10 cellular contexts compared by ENCODE assay signal in genomic region chr10:3045471-3046209, GRCh38. TPM values are rescaled to one million over a fixed set of nuclear protein-coding genes. Genes with fewer than 3 reads are reported as not detected.
A peak's percentile ranks its signal among the peaks of the same experiment; 100 is the strongest.
DNase-seq lines count a peak whose midpoint lies in the region; ATAC-seq, FAIRE-seq and TF ChIP-seq lines count a peak whose summit lies in the region.
"Had no signal": no experiment of that assay in that cellular context is flagged by ENCODE, and none has a peak within 500 bp of the region (broad histone marks: within the 10 kb centered on the region; RNA-seq: fewer than 3 reads in every experiment).

No MANE protein-coding gene starts in this region.

- H2BK12ac ChIP-seq in H1 (ENCODE audit: low read depth, low read length) = peak overlapping the region; percentile 96

- CTCF ChIA-PET in H1 (lab: Charles Lee; ENCODE audit: partially characterized antibody) = interaction anchor here (0.7 to 4.9 kb wide), 9 partner anchors 9 to 1330 kb away, joined by 3 to 94 read pairs (median 3); no protein-coding TSS in a partner anchor

- H3K79me2 ChIP-seq in H1 (ENCODE audit: control insufficient read depth in 1 of 2, insufficient read depth in 2 of 2, low read length in 2 of 2) = no peaks in the 10 kb centered on the region

- H3K4me1 ChIP-seq in H1 (replicated peaks in 1 of 4; ENCODE audit: control insufficient read depth in 3 of 4, insufficient read depth in 4 of 4, low read length in 3 of 4) = peaks cover 0 to 21% (median 11%) of the 10 kb centered on the region in 4 experiments; a peak in 5 of 7 replicates
- H3K4me1 ChIP-seq in transverse colon = peaks cover 8 to 20% (median 12%) of the 10 kb centered on the region in 4 donors

- no peaks in the 10 kb centered on the region for H4K20me1 ChIP-seq in H1 (replicated peaks in 1 of 2; ENCODE audit: control insufficient read depth in 1 of 2, insufficient read depth in 2 of 2, low read length in 2 of 2)

- H3K9me3 ChIP-seq in H1 (ENCODE audit: insufficient read depth in 2 of 2, low read depth in 1 of 2, low read length in 1 of 2) = peaks cover 0 to 6% of the 10 kb centered on the region in 2 experiments; a peak in 2 of 4 replicates
- H3K9me3 ChIP-seq in transverse colon = no peaks in the 10 kb centered on the region

- no peaks in the 10 kb centered on the region for H3K36me3 ChIP-seq in H1 (ENCODE audit: control insufficient read depth in 2 of 4, insufficient read depth in 4 of 4, low read length in 3 of 4)
- no peaks in the 10 kb centered on the region for H3K36me3 ChIP-seq in transverse colon

- ATAC-seq in left lobe of liver = peak; percentile 17
- ATAC-seq in HG02678 (IDR thresholded peaks at IDR 0.05; ENCODE audit: unreplicated experiment) = no peak
- ATAC-seq in GM18505 (IDR thresholded peaks at IDR 0.05; ENCODE audit: unreplicated experiment) = no peak

- H2AK5ac ChIP-seq in H1 (ENCODE audit: low read depth, low read length) = peak overlapping the region; percentile 13; the same call in 1 of the 2 replicates

- H3K9ac ChIP-seq in H1 (replicated peaks in 1 of 4; ENCODE audit: extremely low read depth in 1 of 4, low read depth in 3 of 4, low read length in 3 of 4) = no peak overlapping the region

- H3K27ac ChIP-seq in H1 (ENCODE audit: low read depth, low read length) (no peak overlapping the region), transverse colon (peak overlapping the region; percentile 47 to 69 (median 57))
- H3K27ac ChIP-seq: 22Rv1 had no signal

- peak; percentile 34 for DNase-seq in DMS53 (lab: John Stamatoyannopoulos, UW)
- no peak for DNase-seq in DMS53 treated with DMSO at 0.1 percent for 48 hours (lab: John Stamatoyannopoulos, UW; ENCODE audit: unreplicated experiment)
- peak; percentile 54 to 63 for DNase-seq in H1 (ENCODE audit: low read depth in 1 of 2, low spot score in 2 of 2)
- no peak for DNase-seq in left lobe of liver (ENCODE audit: low spot score)
- DNase-seq in transverse colon = peak; percentile 37
- no peak for DNase-seq in NCI-H748 treated with DMSO at 0.1 percent for 48 hours (lab: John Stamatoyannopoulos, UW)

- TF ChIP-seq POLR2A in H1 (IDR thresholded peaks at IDR 0.05; ENCODE audit: control extremely low read depth in 1 of 2, low read depth in 2 of 2, low read length in 2 of 2) = no peak; a peak in 1 of 3 replicates
- TF ChIP-seq POLR2A in transverse colon (IDR thresholded peaks at IDR 0.05) = no peak
- no peak for TF ChIP-seq POLR2A in GM18505 (IDR thresholded peaks at IDR 0.05; ENCODE audit: borderline replicate concordance, extremely low read depth, insufficient read depth, insufficient read length)

- H3K23ac ChIP-seq in H1 (ENCODE audit: insufficient read length) = no peak overlapping the region

- H3K56ac ChIP-seq in H1 (replicated peaks; ENCODE audit: insufficient read length, low read depth, low read length) = no peak overlapping the region

- H3K4me3 ChIP-seq in H1 (ENCODE audit: extremely low read depth in 1 of 4, insufficient read depth in 2 of 4, low read depth in 3 of 4, low read length in 4 of 4) = no peak overlapping the region
- H3K4me3 ChIP-seq in transverse colon = no peak overlapping the region

- intact Hi-C loops in transverse colon (cut with DNase I; ENCODE audit: low total_unique reads) = loop anchor here (10.0 kb wide), 1 partner anchor 111 kb away; no protein-coding TSS in a partner anchor

- TF ChIP-seq EP300 in H1 (IDR thresholded peaks at IDR 0.05; ENCODE audit: borderline replicate concordance in 1 of 2, low read depth in 2 of 2, low read length in 2 of 2) (0 out of 3 replicates have a peak, but pooled peaks of 1 of the 2 experiments have one; percentile 75), transverse colon (IDR thresholded peaks at IDR 0.05; ENCODE audit: low read depth) (no peak)

- peaks cover 2% of the 10 kb centered on the region; the same call in 1 of the 2 replicates for H3K23me2 ChIP-seq in H1 (ENCODE audit: low read depth, low read length)

- peak overlapping the region; percentile 95; the same call in 1 of the 2 replicates for H2BK15ac ChIP-seq in H1 (ENCODE audit: low read length)

- no peaks in the 10 kb centered on the region for H3K79me1 ChIP-seq in H1 (ENCODE audit: low read depth, low read length)

- POLR2A ChIA-PET in H1 (lab: Charles Lee; ENCODE audit: partially characterized antibody) = no interaction called here

- in situ Hi-C loops in transverse colon (cut with MboI; ENCODE audit: low pct_ligation_motif_present in 1 of 4, low pct_unique_long_range_greater_than_20kb in 1 of 4, low sequenced_read_pairs in 3 of 4) = loop anchor here in 3 of 4 donors (10.0 to 25.0 kb wide), 2 partner anchors 108 to 111 kb away; no protein-coding TSS in a partner anchor

- no peak overlapping the region for H4K5ac ChIP-seq in H1 (ENCODE audit: insufficient read length, low read depth, low read length)

- TF ChIP-seq RAD21 in H1 (IDR thresholded peaks at IDR 0.05 in 1 of 2, conservative IDR thresholded peaks at IDR 0.05 in 1 of 2; ENCODE audit: low read depth in 2 of 2, low read length in 2 of 2) = peak; percentile 29; a peak in 2 of 4 replicates

- H3K18ac ChIP-seq in H1 (ENCODE audit: extremely low read depth, low read length) = peak overlapping the region; percentile 90

- H4K8ac ChIP-seq in H1 (ENCODE audit: extremely low read depth, insufficient read depth, low read length) = no peak overlapping the region; the same call in 1 of the 2 replicates

- H3K14ac ChIP-seq in H1 (ENCODE audit: insufficient read length) = no peak overlapping the region

- H2BK20ac ChIP-seq in H1 (ENCODE audit: low read length) = peak overlapping the region; percentile 80; the same call in 1 of the 2 replicates

- FAIRE-seq in H1 (lab: Jason Lieb, UNC) = no peak
- FAIRE-seq: urothelium cell line had no signal

- peak overlapping the region; percentile 65 for H2BK120ac ChIP-seq in H1 (replicated peaks; ENCODE audit: low read depth, low read length)

- no peak overlapping the region for H3K4ac ChIP-seq in H1 (replicated peaks; ENCODE audit: insufficient read length, low read depth, low read length)

- H2BK5ac ChIP-seq in H1 (ENCODE audit: low read depth, low read length) = peak overlapping the region; percentile 78; the same call in 1 of the 2 replicates

- H3K27me3 ChIP-seq in H1 (replicated peaks in 1 of 4; ENCODE audit: control insufficient read depth in 3 of 4, extremely low read depth in 1 of 4, insufficient read depth in 3 of 4, low read length in 3 of 4) (no peaks in the 10 kb centered on the region), transverse colon (no peaks in the 10 kb centered on the region)

- 56% methylated on average over 8 of the region's 11 CpGs; no CpG with 5 or more reads in 1 of the 2 experiments for WGBS in H1 (ENCODE audit: extremely low coverage in 1 of 2, insufficient coverage in 1 of 2, insufficient read length in 1 of 2, insufficient replicate concordance in 2 of 2, low coverage in 1 of 2, low lambda C conversion rate in 2 of 2, missing lambda C conversion rate in 1 of 2), 2 experiments
- 32 to 51% methylated on average over 3 to 10 of the region's 11 CpGs for WGBS in transverse colon (ENCODE audit: low coverage in 1 of 2), 2 donors

- TF ChIP-seq CTCF in H1 (IDR thresholded peaks at IDR 0.05; ENCODE audit: control extremely low read depth in 1 of 3, insufficient read depth in 1 of 3, low read depth in 1 of 3, low read length in 3 of 3) = peak; percentile 23 to 41 (median 29); a peak in 3 of 4 replicates
- TF ChIP-seq CTCF in transverse colon (IDR thresholded peaks at IDR 0.05) = peak in 3 of 5 experiments; percentile 11 to 19 (median 12)

- peak overlapping the region; percentile 46; the same call in 1 of the 2 replicates for H2AFZ ChIP-seq in H1 (ENCODE audit: low read length)

- peak overlapping the region in 1 of 2 experiments; percentile 31; a peak in 2 of 4 replicates for H3K4me2 ChIP-seq in H1 (ENCODE audit: insufficient read depth in 1 of 2, low read depth in 2 of 2, low read length in 2 of 2)

- H4K91ac ChIP-seq in H1 (replicated peaks; ENCODE audit: insufficient read length, low read length) = peak overlapping the region; percentile 56

TF ChIP-seq in H1, 55 proteins besides CTCF, POLR2A, EP300 and RAD21 (continues in another document):
- TF ChIP-seq TBP (IDR thresholded peaks at IDR 0.05; ENCODE audit: low read depth, low read length) (no peak; the same call in 1 of the 2 replicates), SRF (IDR thresholded peaks at IDR 0.05; ENCODE audit: low read depth, low read length) (peak; percentile 85), MAFK (IDR thresholded peaks at IDR 0.05; ENCODE audit: low read depth, low read length) (peak; percentile 75; the same call in 1 of the 2 replicates), SP2 (IDR thresholded peaks at IDR 0.05; ENCODE audit: low read length) (no peak), BCL11A (IDR thresholded peaks at IDR 0.05; ENCODE audit: low read depth in 2 of 2, low read length in 2 of 2) (no peak), TCF12 (IDR thresholded peaks at IDR 0.05; ENCODE audit: low read depth, low read length) (no peak), POLR2AphosphoS5 (IDR thresholded peaks at IDR 0.05; ENCODE audit: low read depth, low read length) (peak; percentile 13; the same call in 1 of the 2 replicates), CHD2 (IDR thresholded peaks at IDR 0.05; ENCODE audit: low read length) (no peak), GTF2F1 (IDR thresholded peaks at IDR 0.05; ENCODE audit: borderline replicate concordance, low read depth, low read length) (no peak), TAF1 (IDR thresholded peaks at IDR 0.05; ENCODE audit: low read depth, low read length) (no peak), SP4 (IDR thresholded peaks at IDR 0.05; ENCODE audit: low read length) (no peak), JUND (IDR thresholded peaks at IDR 0.05; ENCODE audit: low read length) (peak; percentile 72; the same call in 1 of the 2 replicates)

RNA-seq across cellular contexts. Expression of gene PFKP, which starts 21.7 kb away (rescaled TPM):
- 128 TPM in 2 replicates for total RNA-seq in H1 (2021; fragmentation: NEBNext Ultra II Directional; extraction: Animal tissue kit (Norgen Biotek cat#: 25700))
- 51.2 and 76.9 TPM in 2 replicates for polyA plus RNA-seq in H1 (2011; rRNA removed)
- polyA plus RNA-seq in H1 (2011; cell fraction: cytosol; rRNA removed) = 68.1 TPM
- polyA plus RNA-seq in H1 (2011; cell fraction: nucleus; rRNA removed) = 135 TPM
- polyA plus RNA-seq in H1 (2012, experiment 1 of 2) = 83.6 to 123 TPM (median 119 TPM) in 4 replicates
- 93.7 TPM for polyA plus RNA-seq in H1 (2012, experiment 2 of 2)
- 63.5 TPM for polyA plus RNA-seq in H1 (2013, experiment 1 of 2)
- polyA plus RNA-seq in H1 (2013, experiment 2 of 2) = 58.9 TPM
- polyA minus RNA-seq in H1 (2011; rRNA and poly(A)+ RNA removed) = 45.6 and 46.7 TPM in 2 replicates
- polyA minus RNA-seq in H1 (2011; cell fraction: cytosol; rRNA and poly(A)+ RNA removed) = 55.2 TPM
- polyA minus RNA-seq in H1 (2011; cell fraction: nucleus; rRNA and poly(A)+ RNA removed) = 47.8 TPM
- 4.3 TPM for total RNA-seq in left lobe of liver
- total RNA-seq in transverse colon = 10 to 100 TPM; 53.9 to 93.9 (median 66.2) TPM

Comparison
In these comparisons a context has a peak if more than half of its experiments do, and no peak if none do; other contexts are left out.
1. DNase-seq: peak in DMS53 (single experiment), H1 (2 of 2) and transverse colon (single experiment); none in DMS53 treated with DMSO at 0.1 percent for 48 hours (single experiment), left lobe of liver (single experiment) and NCI-H748 treated with DMSO at 0.1 percent for 48 hours (single experiment).
2. RNA of gene PFKP, which starts 21.7 kb away (total RNA-seq): 128 TPM in H1 and 53.9 to 93.9 TPM in transverse colon; 4.3 TPM in left lobe of liver (single experiment); every median in the first group is over 10 times any median in the second.